Comparison of ENCODE assay signal across 8 cellular contexts in the genomic region with DNA sequence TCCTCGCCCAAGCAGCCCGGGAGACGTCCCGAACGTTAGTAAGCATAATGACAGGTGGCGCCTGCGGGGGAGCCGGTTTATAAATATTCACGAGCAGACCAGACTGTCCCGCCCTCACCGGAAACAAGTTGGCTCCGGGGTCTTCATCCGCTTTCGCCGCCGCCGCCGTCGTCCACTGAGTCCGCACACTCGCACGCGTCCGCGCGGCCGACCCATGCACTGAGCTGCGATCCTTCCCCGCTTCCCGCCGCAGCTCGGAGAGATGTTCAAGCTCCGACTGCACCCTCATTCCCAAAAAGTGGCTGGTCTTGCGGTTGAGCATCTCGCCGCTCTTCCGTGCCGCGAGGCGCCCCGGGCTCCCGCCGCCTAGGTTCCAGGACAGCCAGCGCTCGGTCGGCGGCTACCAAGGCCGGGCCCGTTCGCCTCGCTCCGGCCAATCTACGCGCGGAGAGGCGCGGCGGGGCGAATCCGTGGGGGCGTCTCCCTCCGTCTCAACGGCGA. TPM values are rescaled to one million over a fixed set of nuclear protein-coding genes. Genes with fewer than 3 reads are reported as not detected.
DNase-seq lines count a peak whose midpoint lies in the region; ATAC-seq and TF ChIP-seq lines count a peak whose summit lies in the region.

No MANE protein-coding gene starts in this region.

- peak; percentile 23 for ATAC-seq in GM18505 (IDR thresholded peaks at IDR 0.05; ENCODE audit: unreplicated experiment)
- peak; percentile 30 for ATAC-seq in HG02798 (IDR thresholded peaks at IDR 0.05; ENCODE audit: poor library complexity, unreplicated experiment)
- peak; percentile 9 to 31 (median 25) for ATAC-seq in natural killer cell

- H3K27me3 Mint-ChIP-seq in activated CD4-positive, alpha-beta memory T cell treated with anti-CD3 and anti-CD28 coated beads for 36 hours = no peaks in the 10 kb centered on the region
- no peaks in the 10 kb centered on the region for H3K27me3 Mint-ChIP-seq in natural killer cell (ENCODE audit: low read depth in 2 of 2)

- intact Hi-C loops in activated CD4-positive, alpha-beta memory T cell treated with anti-CD3 and anti-CD28 coated beads for 36 hours (cut with micrococcal nuclease) = loop anchor here (5.0 kb wide), 1 partner anchor 104 kb away; a partner anchor contains a TSS
- intact Hi-C loops in natural killer cell (cut with micrococcal nuclease) = loop anchor here (5.0 to 10.0 kb wide), 2 partner anchors 47 to 161 kb away; a partner anchor contains a TSS

- H3K4me3 Mint-ChIP-seq in activated CD4-positive, alpha-beta memory T cell treated with anti-CD3 and anti-CD28 coated beads for 36 hours = peak overlapping the region; percentile 93
- H3K4me3 Mint-ChIP-seq in natural killer cell = peak overlapping the region; percentile 95

- DNase-seq in NCI-H2227 (lab: John Stamatoyannopoulos, UW; ENCODE audit: unreplicated experiment) (peak; percentile 69), epithelial cell of proximal tubule (ENCODE audit: low read depth) (no peak), natural killer cell (peak; percentile 29), medulla oblongata (ENCODE audit: extremely low spot score) (no peak), SKM-1 (lab: John Stamatoyannopoulos, UW; ENCODE audit: unreplicated experiment) (no peak)
- peak; percentile 53 for DNase-seq in activated CD4-positive, alpha-beta memory T cell treated with anti-CD3 and anti-CD28 coated beads for 36 hours

- peaks cover 20% of the 10 kb centered on the region for H3K36me3 Mint-ChIP-seq in activated CD4-positive, alpha-beta memory T cell treated with anti-CD3 and anti-CD28 coated beads for 36 hours
- no peaks in the 10 kb centered on the region for H3K36me3 Mint-ChIP-seq in natural killer cell

- peaks cover 25% of the 10 kb centered on the region for H3K4me1 Mint-ChIP-seq in activated CD4-positive, alpha-beta memory T cell treated with anti-CD3 and anti-CD28 coated beads for 36 hours (ENCODE audit: low read depth)
- H3K4me1 Mint-ChIP-seq in natural killer cell = peaks cover 31 to 51% of the 10 kb centered on the region in 2 donors

- CTCF ChIA-PET in activated CD4-positive, alpha-beta memory T cell treated with anti-CD3 and anti-CD28 coated beads for 36 hours (lab: Charles Lee) = interaction anchor here (7.2 kb wide), 1 partner anchor 53 kb away, joined by 30 read pairs; no protein-coding TSS in a partner anchor

- H3K27ac Mint-ChIP-seq in activated CD4-positive, alpha-beta memory T cell treated with anti-CD3 and anti-CD28 coated beads for 36 hours = peak overlapping the region; percentile 81
- peak overlapping the region; percentile 92 for H3K27ac Mint-ChIP-seq in natural killer cell

- H3K9me3 Mint-ChIP-seq in activated CD4-positive, alpha-beta memory T cell treated with anti-CD3 and anti-CD28 coated beads for 36 hours = no peaks in the 10 kb centered on the region
- no peaks in the 10 kb centered on the region for H3K9me3 Mint-ChIP-seq in natural killer cell

- peak; percentile 21 for TF ChIP-seq POLR2A in GM18505 (IDR thresholded peaks at IDR 0.05; ENCODE audit: borderline replicate concordance, extremely low read depth, insufficient read depth, insufficient read length)

- no peak for TF ChIP-seq CTCF in epithelial cell of proximal tubule (conservative IDR thresholded peaks at IDR 0.05; ENCODE audit: low read depth, low read length)
- TF ChIP-seq CTCF in natural killer cell (IDR thresholded peaks at IDR 0.05) = no peak

- peak overlapping the region; percentile 97 for H3K4me3 ChIP-seq in epithelial cell of proximal tubule (ENCODE audit: low read depth, low read length)

- POLR2A ChIA-PET in activated CD4-positive, alpha-beta memory T cell treated with anti-CD3 and anti-CD28 coated beads for 36 hours (lab: Charles Lee) = no interaction called here

RNA-seq across cellular contexts. Expression of a gene that starts 0.4 kb away (rescaled TPM):
- total RNA-seq in activated CD4-positive, alpha-beta memory T cell treated with anti-CD3 and anti-CD28 coated beads for 36 hours = 1 to 10 TPM; 3.8 to 4.9 TPM
- 7.0 and 8.2 TPM in 2 replicates for total RNA-seq in epithelial cell of proximal tubule
- total RNA-seq in natural killer cell = 1 to 10 TPM; 3.4 to 5.1 (median 4.9) TPM

RNA-seq across cellular contexts. Expression of a gene that starts 0.6 kb away (rescaled TPM):
- total RNA-seq in activated CD4-positive, alpha-beta memory T cell treated with anti-CD3 and anti-CD28 coated beads for 36 hours = 10 to 100 TPM; 70.9 to 72.8 TPM
- 47.2 and 73.8 TPM in 2 replicates for total RNA-seq in epithelial cell of proximal tubule
- total RNA-seq in natural killer cell = 100 to 1,000 TPM; 153 to 167 (median 161) TPM

RNA-seq across cellular contexts. Expression of a gene that starts 13.3 kb away (rescaled TPM):
- 10 to 100 TPM; 24.1 to 27.9 TPM for total RNA-seq in activated CD4-positive, alpha-beta memory T cell treated with anti-CD3 and anti-CD28 coated beads for 36 hours
- total RNA-seq in epithelial cell of proximal tubule = 27.6 and 42.0 TPM in 2 replicates
- total RNA-seq in natural killer cell = 10 to 100 TPM; 50.5 to 86.1 (median 64.8) TPM

RNA-seq across cellular contexts. Expression of a gene that starts 25.5 kb away (rescaled TPM):
- 1 to 10 TPM; 2.9 to 3.1 TPM for total RNA-seq in activated CD4-positive, alpha-beta memory T cell treated with anti-CD3 and anti-CD28 coated beads for 36 hours
- total RNA-seq in epithelial cell of proximal tubule = 11.4 and 14.0 TPM in 2 replicates
- 1 to 10 TPM in 2 of 3 donors, under 1 TPM in 1; 0.96 to 1.9 (median 1.8) TPM for total RNA-seq in natural killer cell

Comparison
In these comparisons a context has a peak if more than half of its experiments do, and no peak if none do; other contexts are left out.
1. DNase-seq: peak in NCI-H2227 (single experiment), activated CD4-positive, alpha-beta memory T cell treated with anti-CD3 and anti-CD28 coated beads for 36 hours (single experiment) and natural killer cell (single experiment); none in epithelial cell of proximal tubule (single experiment), medulla oblongata (single experiment) and SKM-1 (single experiment).
2. Peak in every context shown above with its lines, with median percentiles within 50 percentile points of each other: ATAC-seq.